Comparison of ENCODE assay signal across 2 cellular contexts in genomic region chr7:45917064-45917463, GRCh38.
TF ChIP-seq lines count a peak whose summit lies in the region.

No MANE protein-coding gene starts in this region.

TF ChIP-seq in SK-N-SH, 30 proteins besides CTCF, POLR2A, EP300 and RAD21 (continued from another document):
- TF ChIP-seq, protein P1, sequence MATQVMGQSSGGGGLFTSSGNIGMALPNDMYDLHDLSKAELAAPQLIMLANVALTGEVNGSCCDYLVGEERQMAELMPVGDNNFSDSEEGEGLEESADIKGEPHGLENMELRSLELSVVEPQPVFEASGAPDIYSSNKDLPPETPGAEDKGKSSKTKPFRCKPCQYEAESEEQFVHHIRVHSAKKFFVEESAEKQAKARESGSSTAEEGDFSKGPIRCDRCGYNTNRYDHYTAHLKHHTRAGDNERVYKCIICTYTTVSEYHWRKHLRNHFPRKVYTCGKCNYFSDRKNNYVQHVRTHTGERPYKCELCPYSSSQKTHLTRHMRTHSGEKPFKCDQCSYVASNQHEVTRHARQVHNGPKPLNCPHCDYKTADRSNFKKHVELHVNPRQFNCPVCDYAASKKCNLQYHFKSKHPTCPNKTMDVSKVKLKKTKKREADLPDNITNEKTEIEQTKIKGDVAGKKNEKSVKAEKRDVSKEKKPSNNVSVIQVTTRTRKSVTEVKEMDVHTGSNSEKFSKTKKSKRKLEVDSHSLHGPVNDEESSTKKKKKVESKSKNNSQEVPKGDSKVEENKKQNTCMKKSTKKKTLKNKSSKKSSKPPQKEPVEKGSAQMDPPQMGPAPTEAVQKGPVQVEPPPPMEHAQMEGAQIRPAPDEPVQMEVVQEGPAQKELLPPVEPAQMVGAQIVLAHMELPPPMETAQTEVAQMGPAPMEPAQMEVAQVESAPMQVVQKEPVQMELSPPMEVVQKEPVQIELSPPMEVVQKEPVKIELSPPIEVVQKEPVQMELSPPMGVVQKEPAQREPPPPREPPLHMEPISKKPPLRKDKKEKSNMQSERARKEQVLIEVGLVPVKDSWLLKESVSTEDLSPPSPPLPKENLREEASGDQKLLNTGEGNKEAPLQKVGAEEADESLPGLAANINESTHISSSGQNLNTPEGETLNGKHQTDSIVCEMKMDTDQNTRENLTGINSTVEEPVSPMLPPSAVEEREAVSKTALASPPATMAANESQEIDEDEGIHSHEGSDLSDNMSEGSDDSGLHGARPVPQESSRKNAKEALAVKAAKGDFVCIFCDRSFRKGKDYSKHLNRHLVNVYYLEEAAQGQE (IDR thresholded peaks at IDR 0.05; ENCODE audit: low read depth, low read length), result no peak
- TF ChIP-seq SIN3A (IDR thresholded peaks at IDR 0.05; ENCODE audit: borderline replicate concordance, low read depth, low read length) (no peak), USF2 (IDR thresholded peaks at IDR 0.05; ENCODE audit: borderline replicate concordance, low read depth, low read length) (no peak), MXI1 (IDR thresholded peaks at IDR 0.05; ENCODE audit: low read depth, low read length) (no peak), GATA2 (CRISPR knock-in tag; IDR thresholded peaks at IDR 0.05) (no peak)

TF ChIP-seq in SK-N-SH treated with all-trans-retinoic acid at 6 μM for 48 hours, 23 proteins besides CTCF, POLR2A, EP300 and RAD21 (continued from another document):
- TF ChIP-seq, protein P2, sequence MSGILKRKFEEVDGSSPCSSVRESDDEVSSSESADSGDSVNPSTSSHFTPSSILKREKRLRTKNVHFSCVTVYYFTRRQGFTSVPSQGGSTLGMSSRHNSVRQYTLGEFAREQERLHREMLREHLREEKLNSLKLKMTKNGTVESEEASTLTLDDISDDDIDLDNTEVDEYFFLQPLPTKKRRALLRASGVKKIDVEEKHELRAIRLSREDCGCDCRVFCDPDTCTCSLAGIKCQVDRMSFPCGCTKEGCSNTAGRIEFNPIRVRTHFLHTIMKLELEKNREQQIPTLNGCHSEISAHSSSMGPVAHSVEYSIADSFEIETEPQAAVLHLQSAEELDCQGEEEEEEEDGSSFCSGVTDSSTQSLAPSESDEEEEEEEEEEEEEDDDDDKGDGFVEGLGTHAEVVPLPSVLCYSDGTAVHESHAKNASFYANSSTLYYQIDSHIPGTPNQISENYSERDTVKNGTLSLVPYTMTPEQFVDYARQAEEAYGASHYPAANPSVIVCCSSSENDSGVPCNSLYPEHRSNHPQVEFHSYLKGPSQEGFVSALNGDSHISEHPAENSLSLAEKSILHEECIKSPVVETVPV (CRISPR knock-in tag; IDR thresholded peaks at IDR 0.05), result no peak
- TF ChIP-seq ARNTL (CRISPR knock-in tag; IDR thresholded peaks at IDR 0.05; ENCODE audit: borderline replicate concordance, low read depth) (no peak), SNAI2 (CRISPR knock-in tag; IDR thresholded peaks at IDR 0.05) (no peak), ZFP30 (CRISPR knock-in tag; IDR thresholded peaks at IDR 0.05) (no peak), ISL1 (CRISPR knock-in tag; IDR thresholded peaks at IDR 0.05) (no peak), CREB5 (CRISPR knock-in tag; IDR thresholded peaks at IDR 0.05; ENCODE audit: low read depth) (no peak), OSR1 (CRISPR knock-in tag; IDR thresholded peaks at IDR 0.05) (no peak), RARB (CRISPR knock-in tag; IDR thresholded peaks at IDR 0.05) (no peak), ZNF565 (CRISPR knock-in tag; conservative IDR thresholded peaks at IDR 0.05; ENCODE audit: low read depth) (no peak), ESRRG (CRISPR knock-in tag; IDR thresholded peaks at IDR 0.05) (no peak), TOX (CRISPR knock-in tag; IDR thresholded peaks at IDR 0.05; ENCODE audit: borderline replicate concordance) (no peak), CSDC2 (CRISPR knock-in tag; IDR thresholded peaks at IDR 0.05) (no peak)
- TF ChIP-seq, protein P3, sequence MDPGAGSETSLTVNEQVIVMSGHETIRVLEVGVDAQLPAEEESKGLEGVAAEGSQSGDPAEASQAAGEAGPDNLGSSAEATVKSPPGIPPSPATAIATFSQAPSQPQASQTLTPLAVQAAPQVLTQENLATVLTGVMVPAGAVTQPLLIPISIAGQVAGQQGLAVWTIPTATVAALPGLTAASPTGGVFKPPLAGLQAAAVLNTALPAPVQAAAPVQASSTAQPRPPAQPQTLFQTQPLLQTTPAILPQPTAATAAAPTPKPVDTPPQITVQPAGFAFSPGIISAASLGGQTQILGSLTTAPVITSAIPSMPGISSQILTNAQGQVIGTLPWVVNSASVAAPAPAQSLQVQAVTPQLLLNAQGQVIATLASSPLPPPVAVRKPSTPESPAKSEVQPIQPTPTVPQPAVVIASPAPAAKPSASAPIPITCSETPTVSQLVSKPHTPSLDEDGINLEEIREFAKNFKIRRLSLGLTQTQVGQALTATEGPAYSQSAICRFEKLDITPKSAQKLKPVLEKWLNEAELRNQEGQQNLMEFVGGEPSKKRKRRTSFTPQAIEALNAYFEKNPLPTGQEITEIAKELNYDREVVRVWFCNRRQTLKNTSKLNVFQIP (CRISPR knock-in tag; IDR thresholded peaks at IDR 0.05; ENCODE audit: borderline replicate concordance, low read depth), result no peak
